Comparison of ENCODE assay signal across 7 cellular contexts in the genomic region with DNA sequence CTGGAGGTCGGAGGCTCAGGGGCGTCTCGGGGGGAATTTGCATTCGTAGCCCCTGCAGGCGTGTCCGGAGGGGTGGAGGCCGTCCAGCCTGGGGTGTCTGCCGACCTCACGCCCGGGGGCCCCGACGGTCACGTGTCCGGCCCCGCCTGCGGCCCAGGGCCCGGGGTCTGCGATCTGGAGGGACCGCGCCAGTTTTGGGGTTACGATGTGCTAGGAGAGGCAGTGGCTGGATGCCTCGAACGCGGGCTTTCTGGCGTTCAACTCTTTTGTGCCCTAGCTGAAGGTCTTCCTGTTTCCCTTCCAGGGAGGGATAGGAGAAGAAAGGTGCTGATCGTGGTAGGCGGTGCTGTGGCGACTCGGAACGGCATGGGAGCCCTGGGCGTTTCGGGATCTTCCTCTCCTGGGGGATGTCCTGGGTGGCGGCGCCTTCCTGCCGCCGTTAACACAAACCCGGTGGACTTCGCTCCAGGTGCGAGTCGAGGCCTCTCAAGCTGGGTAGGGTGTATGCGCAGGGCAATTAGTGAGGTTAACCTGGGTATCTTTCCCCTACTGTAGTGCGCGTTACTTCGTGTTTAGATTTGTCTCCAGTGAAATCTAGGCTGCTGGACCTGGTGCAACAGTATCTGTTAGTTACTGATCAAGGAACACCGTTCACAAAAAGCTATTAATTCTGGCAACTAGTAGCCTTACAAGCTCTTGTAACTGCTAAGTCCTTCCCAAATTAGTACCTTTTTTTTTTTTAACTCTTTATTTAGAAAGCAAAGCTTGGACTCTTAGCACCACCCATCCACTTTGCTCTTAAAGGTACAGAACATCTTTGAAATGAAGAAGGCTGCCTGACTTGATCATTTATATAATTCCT. TPM values are rescaled to one million over a fixed set of nuclear protein-coding genes. Genes with fewer than 3 reads are reported as not detected.
A peak's percentile ranks its signal among the peaks of the same experiment; 100 is the strongest.
DNase-seq lines count a peak whose midpoint lies in the region; ATAC-seq and TF ChIP-seq lines count a peak whose summit lies in the region.

No MANE protein-coding gene starts in this region.

- H3K9me3 ChIP-seq in ES-I3 (ENCODE audit: control insufficient read depth, insufficient read depth, low read length) (no peaks in the 10 kb centered on the region), SU-DHL-6 (ENCODE audit: insufficient read depth, low read length) (no peaks in the 10 kb centered on the region), breast epithelium (no peaks in the 10 kb centered on the region)

- ATAC-seq in left colon (peak; percentile 65), GM21390 (IDR thresholded peaks at IDR 0.05; ENCODE audit: unreplicated experiment) (no peak)

- H3K4me1 ChIP-seq in ES-I3 (ENCODE audit: insufficient read depth, low read length) (peaks cover 19% of the 10 kb centered on the region), breast epithelium (peaks cover 0 to 8% of the 10 kb centered on the region in 2 donors)

- H4K20me1 ChIP-seq in SU-DHL-6 (ENCODE audit: low read depth, low read length) = peaks cover 18% of the 10 kb centered on the region

- peak overlapping the region; percentile 81 for H3K4me2 ChIP-seq in SU-DHL-6 (ENCODE audit: low read depth, low read length, poor library complexity, severe bottlenecking)

- H3K36me3 ChIP-seq in ES-I3 (ENCODE audit: insufficient read depth, low read length) (no peaks in the 10 kb centered on the region), SU-DHL-6 (ENCODE audit: low read length) (no peaks in the 10 kb centered on the region; the same call in 1 of the 2 replicates), breast epithelium (no peaks in the 10 kb centered on the region)

- no peak for TF ChIP-seq POLR2A in breast epithelium (IDR thresholded peaks at IDR 0.05)

- H3K9ac ChIP-seq in ES-I3 (ENCODE audit: low read depth, low read length) (peak overlapping the region; percentile 82), SU-DHL-6 (ENCODE audit: low read length) (peak overlapping the region; percentile 83)

- H3K4me3 ChIP-seq in HL-60 (replicated peaks; ENCODE audit: insufficient read depth, low read length) (peak overlapping the region; percentile 77), SU-DHL-6 (ENCODE audit: insufficient read depth, low read length, poor library complexity, severe bottlenecking) (peak overlapping the region; percentile 85), breast epithelium (peak overlapping the region; percentile 81 to 93 (median 89))

- H3K27ac ChIP-seq in HL-60 (replicated peaks) (peak overlapping the region; percentile 73), SU-DHL-6 (ENCODE audit: low read depth, low read length) (peak overlapping the region; percentile 48), breast epithelium (peak overlapping the region; percentile 95 to 98)

- peak in 1 of 2 experiments; percentile 45 for DNase-seq in HL-60 (ENCODE audit: low read depth in 1 of 2, low spot score in 1 of 2)
- DNase-seq in breast epithelium (ENCODE audit: low spot score in 2 of 2) = no peak
- DNase-seq in left colon = peak; percentile 86 to 87
- DNase-seq in stimulated activated CD4-positive, alpha-beta T cell treated with anti-CD3 and anti-CD28 coated beads, TNF-alpha, amount 100 ng/mL, for 48 hours (ENCODE audit: low read depth in 3 of 3) = peak in 2 of 3 donors; percentile 3 to 10

- intact Hi-C loops in breast epithelium (cut with DNase I; ENCODE audit: low total_unique reads) = no loop called here
- intact Hi-C loops in left colon (cut with DNase I, micrococcal nuclease) = no loop called here

- H3F3A ChIP-seq in SU-DHL-6 (ENCODE audit: insufficient read depth) = no peaks in the 10 kb centered on the region

- H3K79me2 ChIP-seq in SU-DHL-6 (ENCODE audit: insufficient read depth, low read length) = peaks cover 60% of the 10 kb centered on the region

- H3K27me3 ChIP-seq in HL-60 (ENCODE audit: insufficient read depth, poor library complexity, severe bottlenecking) (no peaks in the 10 kb centered on the region), SU-DHL-6 (ENCODE audit: low read length) (no peaks in the 10 kb centered on the region), breast epithelium (no peaks in the 10 kb centered on the region)

- peak overlapping the region; percentile 58 for H2AFZ ChIP-seq in SU-DHL-6 (ENCODE audit: low read depth, low read length, severe bottlenecking)

- H3K9me2 ChIP-seq in SU-DHL-6 (replicated peaks; ENCODE audit: insufficient read depth, low read length) = no peaks in the 10 kb centered on the region

- TF ChIP-seq CTCF in HL-60 (IDR thresholded peaks at IDR 0.05; ENCODE audit: insufficient read depth, low read length) (no peak), SU-DHL-6 (IDR thresholded peaks at IDR 0.05; ENCODE audit: insufficient read depth, low read length, poor library complexity, severe bottlenecking) (no peak), breast epithelium (IDR thresholded peaks at IDR 0.05) (no peak)

RNA-seq across cellular contexts. Expression of gene AKAP1, which starts 1.3 kb away (rescaled TPM):
- total RNA-seq in breast epithelium (10 to 100 TPM; 38.1 to 87.7 (median 63.9) TPM), left colon (100 to 1,000 TPM; 129 to 145 TPM)

Comparison
In these comparisons a context has a peak if more than half of its experiments do, and no peak if none do; other contexts are left out.
1. DNase-seq: peak in left colon (2 of 2) and stimulated activated CD4-positive, alpha-beta T cell treated with anti-CD3 and anti-CD28 coated beads, TNF-alpha, amount 100 ng/mL, for 48 hours (2 of 3); none in breast epithelium (0 of 2).
2. Peak in every context shown above with its lines, with median percentiles within 50 percentile points of each other: H3K27ac ChIP-seq and H3K4me3 ChIP-seq.